12 cellular contexts compared by ENCODE assay signal in the genomic region with DNA sequence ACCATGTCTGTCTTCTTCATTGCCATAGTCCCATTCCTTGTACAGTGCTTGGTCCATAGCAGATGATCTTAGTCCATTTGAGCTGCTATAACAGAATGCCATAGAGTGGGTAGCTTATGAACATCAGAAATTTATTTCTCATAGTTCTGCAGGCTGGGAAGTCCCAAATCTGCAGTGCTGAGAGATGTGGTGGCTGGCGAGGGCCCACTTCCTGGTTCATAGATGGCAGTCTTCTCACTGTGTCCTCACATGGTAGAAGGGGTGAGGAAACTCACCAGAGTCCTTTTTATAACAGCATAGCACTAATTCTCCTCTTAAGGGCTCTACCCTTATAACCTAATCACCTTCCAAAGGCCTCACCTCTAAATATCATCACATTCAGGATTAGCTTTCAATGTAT. TPM values are rescaled to one million over a fixed set of nuclear protein-coding genes. Genes with fewer than 3 reads are reported as not detected.
DNase-seq lines count a peak whose midpoint lies in the region; ATAC-seq and TF ChIP-seq lines count a peak whose summit lies in the region.
"Had no signal": no experiment of that assay in that cellular context is flagged by ENCODE, and none has a peak within 500 bp of the region (broad histone marks: within the 10 kb centered on the region; RNA-seq: fewer than 3 reads in every experiment).

No MANE protein-coding gene starts in this region.

- peak; percentile 29 for ATAC-seq in stimulated activated naive CD8-positive, alpha-beta T cell treated with anti-CD3 and anti-CD28 coated beads, Interleukin-15, Interleukin-2, amounts not matched to agents 100 U/mL and 50 U/mL, for 24 hours
- ATAC-seq in GM21447 (IDR thresholded peaks at IDR 0.05; ENCODE audit: unreplicated experiment), result no peak

- H3K27me3 Mint-ChIP-seq in immature natural killer cell (ENCODE audit: low read depth in 3 of 3), result peaks cover 3 to 11% (median 5%) of the 10 kb centered on the region in 3 donors

- no peaks in the 10 kb centered on the region for H3K27me3 ChIP-seq in dorsolateral prefrontal cortex
- H3K27me3 ChIP-seq: ovary, SJCRH30 had no signal

- no peak overlapping the region for H3K27ac ChIP-seq in dorsolateral prefrontal cortex
- H3K27ac ChIP-seq: ovary, SJCRH30 had no signal

- peak; percentile 68 for DNase-seq in NK-92 treated with Interleukin-12 subunit alpha and Interleukin-12 subunit beta, amount 100 ng/mL, for 24 hours (lab: John Stamatoyannopoulos, UW)
- no peak for DNase-seq in NK-92 (lab: John Stamatoyannopoulos, UW; ENCODE audit: unreplicated experiment)
- DNase-seq in activated T-cell treated with anti-CD3 and anti-CD28 coated beads for 24 hours (ENCODE audit: low read depth), result peak; percentile 48
- DNase-seq in immature natural killer cell, result peak; percentile 67 to 71 (median 68)
- DNase-seq in stimulated activated naive CD8-positive, alpha-beta T cell treated with anti-CD3 and anti-CD28 coated beads, Interleukin-15, Interleukin-2, amounts not matched to agents 100 U/mL and 50 U/mL, for 24 hours, result peak; percentile 61
- DNase-seq in hepatic stellate cell (ENCODE audit: low spot score), result no peak
- no peak for DNase-seq in dorsolateral prefrontal cortex
- DNase-seq: 8988T, DND-41, ovary, SJCRH30 had no signal

- H3K36me3 Mint-ChIP-seq in immature natural killer cell, result peaks cover 0 to 3% (median 0%) of the 10 kb centered on the region in 3 donors

- H3K9me3 Mint-ChIP-seq in immature natural killer cell, result no peaks in the 10 kb centered on the region

- no peak overlapping the region for H3K4me3 ChIP-seq in dorsolateral prefrontal cortex
- H3K4me3 ChIP-seq: ovary, SJCRH30 had no signal

- intact Hi-C loops in dorsolateral prefrontal cortex (cut with DNase I), result no loop called here

- H3K4me1 Mint-ChIP-seq in immature natural killer cell, result peaks cover 86 to 99% of the 10 kb centered on the region in 2 donors

- peak overlapping the region; percentile 82 to 95 (median 92) for H3K27ac Mint-ChIP-seq in immature natural killer cell

- H3K4me3 Mint-ChIP-seq in immature natural killer cell, result peak overlapping the region; percentile 63 to 82 (median 69)

- TF ChIP-seq CTCF in dorsolateral prefrontal cortex (IDR thresholded peaks at IDR 0.05 in 54 of 56, conservative IDR thresholded peaks at IDR 0.05 in 2 of 56; ENCODE audit: low read depth in 1 of 56, partially characterized antibody in 56 of 56), result no peak

RNA-seq across cellular contexts. Expression of a gene that starts 23.1 kb away (rescaled TPM):
- polyA plus RNA-seq in immature natural killer cell, result 10 to 100 TPM; 45.6 to 67.3 (median 61.1) TPM
- 10 to 100 TPM; 40.2 to 95.0 (median 58.6) TPM for total RNA-seq in dorsolateral prefrontal cortex

Comparison
In these comparisons a context has a peak if more than half of its experiments do, and no peak if none do; other contexts are left out.
1. DNase-seq: peak in NK-92 treated with Interleukin-12 subunit alpha and Interleukin-12 subunit beta, amount 100 ng/mL, for 24 hours (single experiment), activated T-cell treated with anti-CD3 and anti-CD28 coated beads for 24 hours (single experiment), immature natural killer cell (3 of 3) and stimulated activated naive CD8-positive, alpha-beta T cell treated with anti-CD3 and anti-CD28 coated beads, Interleukin-15, Interleukin-2, amounts not matched to agents 100 U/mL and 50 U/mL, for 24 hours (single experiment); none in NK-92 (single experiment), hepatic stellate cell (single experiment) and dorsolateral prefrontal cortex (0 of 10).